ENCODE assay signal across 1 cellular context in genomic region chr4:28105271-28105859, GRCh38.
TF ChIP-seq lines count a peak whose summit lies in the region.

No MANE protein-coding gene starts in this region.

TF ChIP-seq in HepG2, 621 proteins besides CTCF, POLR2A, EP300 and RAD21 (continued from another document):
- TF ChIP-seq ARID5B (CRISPR knock-in tag; IDR thresholded peaks at IDR 0.05) (peak; percentile 80), ZNF281 (CRISPR knock-in tag; IDR thresholded peaks at IDR 0.05; ENCODE audit: borderline replicate concordance) (peak; percentile 58; the same call in 1 of the 2 replicates), ELF3 (CRISPR knock-in tag; IDR thresholded peaks at IDR 0.05) (0 out of 2 replicates have a peak, but pooled peaks have one; percentile 14), ASH2L (IDR thresholded peaks at IDR 0.05; ENCODE audit: insufficient read length, low read depth, low read length) (peak; percentile 39), GATAD2A (CRISPR knock-in tag; IDR thresholded peaks at IDR 0.05) (peak; percentile 63; the same call in 1 of the 2 replicates), MLLT10 (CRISPR knock-in tag; IDR thresholded peaks at IDR 0.05) (no peak), TBP (CRISPR knock-in tag; IDR thresholded peaks at IDR 0.05) (no peak), ZBTB7B (CRISPR knock-in tag; IDR thresholded peaks at IDR 0.05) (0 out of 2 replicates have a peak, but pooled peaks have one; percentile 59), ZBTB14 (CRISPR knock-in tag; IDR thresholded peaks at IDR 0.05) (no peak), NR2F2 (IDR thresholded peaks at IDR 0.05; ENCODE audit: borderline replicate concordance, low read depth) (peak; percentile 40), MAFG (CRISPR knock-in tag; IDR thresholded peaks at IDR 0.05) (no peak), NCOR1 (IDR thresholded peaks at IDR 0.05; ENCODE audit: borderline replicate concordance, low read length) (peak; percentile 69; the same call in 1 of the 2 replicates), SNAI1 (CRISPR knock-in tag; IDR thresholded peaks at IDR 0.05; ENCODE audit: borderline replicate concordance) (no peak), ZNF547 (CRISPR knock-in tag; IDR thresholded peaks at IDR 0.05) (no peak)
